ENCODE assay signal across 1 cellular context in genomic region chr19:12802267-12803106, GRCh38.
TF ChIP-seq lines count a peak whose summit lies in the region.

No MANE protein-coding gene starts in this region.

TF ChIP-seq in HCT116, 20 proteins besides CTCF, POLR2A, EP300 and RAD21 (continued from another document):
- TF ChIP-seq REST (IDR thresholded peaks at IDR 0.05; ENCODE audit: low read depth) (no peak), ZFX (IDR thresholded peaks at IDR 0.05) (no peak), FOSL1 (IDR thresholded peaks at IDR 0.05; ENCODE audit: low read depth) (no peak), CBX3 (IDR thresholded peaks at IDR 0.05; ENCODE audit: low read depth) (no peak), MAX (IDR thresholded peaks at IDR 0.05) (no peak), EZH2 (IDR thresholded peaks at IDR 0.05) (no peak), ZBTB33 (IDR thresholded peaks at IDR 0.05; ENCODE audit: extremely low read depth, insufficient replicate concordance, low read length) (no peak), JUND (IDR thresholded peaks at IDR 0.05) (no peak), YY1 (IDR thresholded peaks at IDR 0.05; ENCODE audit: extremely low read depth, insufficient replicate concordance, low read depth, low read length) (no peak), EZH2phosphoT487 (IDR thresholded peaks at IDR 0.05; ENCODE audit: borderline replicate concordance) (no peak), ZNF274 (IDR thresholded peaks at IDR 0.05; ENCODE audit: low read depth, low read length) (no peak), SP1 (IDR thresholded peaks at IDR 0.05; ENCODE audit: low read depth) (no peak), ATF3 (IDR thresholded peaks at IDR 0.05) (no peak)
